17 cellular contexts compared by ENCODE assay signal in genomic region chr5:68139601-68140441, GRCh38.
DNase-seq lines count a peak whose midpoint lies in the region; ATAC-seq, FAIRE-seq and TF ChIP-seq lines count a peak whose summit lies in the region.
"Had no signal": no experiment of that assay in that cellular context is flagged by ENCODE, and none has a peak within 500 bp of the region (broad histone marks: within the 10 kb centered on the region; RNA-seq: fewer than 3 reads in every experiment).

No MANE protein-coding gene starts in this region.

- no peak overlapping the region for H3K4me3 ChIP-seq in bronchial epithelial cell (ENCODE audit: low read depth, low read length)
- H3K4me3 ChIP-seq: pancreas, Peyer's patch, sigmoid colon had no signal

- no peak overlapping the region for H3K4me3 Mint-ChIP-seq in stimulated activated effector memory CD8-positive, alpha-beta T cell treated with anti-CD3 and anti-CD28 coated beads, Interleukin-12 subunit alpha, Interleukin-12 subunit beta, amount 100 ng/mL, for 72 hours
- H3K4me3 Mint-ChIP-seq: activated CD4-positive, alpha-beta memory T cell treated with anti-CD3 and anti-CD28 coated beads for 36 hours; activated naive CD4-positive, alpha-beta T cell treated with anti-CD3 and anti-CD28 coated beads for 36 hours; effector memory CD8-positive, alpha-beta T cell; H9; stimulated activated naive B cell treated with anti-CD40 and anti-IgM and Interleukin-4, amounts not matched to agents 10 μg/mL and 1 μg/mL and 100 μg/mL, for 72 hours had no signal

- no peak for FAIRE-seq in bronchial epithelial cell (lab: Jason Lieb, UNC)
- FAIRE-seq: pancreas had no signal

- H3K27me3 ChIP-seq in bronchial epithelial cell (ENCODE audit: control insufficient read depth, insufficient read depth, low read length) = no peaks in the 10 kb centered on the region
- H3K27me3 ChIP-seq: pancreas, Peyer's patch, sigmoid colon had no signal

- H3K27ac Mint-ChIP-seq in stimulated activated effector memory CD8-positive, alpha-beta T cell treated with anti-CD3 and anti-CD28 coated beads, Interleukin-12 subunit alpha, Interleukin-12 subunit beta, amount 100 ng/mL, for 72 hours = no peak overlapping the region
- H3K27ac Mint-ChIP-seq: activated CD4-positive, alpha-beta memory T cell treated with anti-CD3 and anti-CD28 coated beads for 36 hours; activated naive CD4-positive, alpha-beta T cell treated with anti-CD3 and anti-CD28 coated beads for 36 hours; effector memory CD8-positive, alpha-beta T cell; H9; stimulated activated naive B cell treated with anti-CD40 and anti-IgM and Interleukin-4, amounts not matched to agents 10 μg/mL and 1 μg/mL and 100 μg/mL, for 72 hours had no signal

- no peaks in the 10 kb centered on the region for H3K36me3 ChIP-seq in bronchial epithelial cell (ENCODE audit: control insufficient read depth, insufficient read depth, low read length)
- H3K36me3 ChIP-seq: pancreas, Peyer's patch, sigmoid colon had no signal

- no peak for TF ChIP-seq CTCF in bronchial epithelial cell (IDR thresholded peaks at IDR 0.05; ENCODE audit: insufficient read depth, low read length, severe bottlenecking)

- intact Hi-C loops in head of caudate nucleus (cut with DNase I) = no loop called here

- DNase-seq in NCI-H2081 treated with DMSO at 0.1 percent for 48 hours (lab: John Stamatoyannopoulos, UW) (peak; percentile 28), bronchial epithelial cell (ENCODE audit: low read depth) (peak; percentile 74), AG20443 (ENCODE audit: low spot score) (no peak), head of caudate nucleus (no peak)
- DNase-seq in stimulated activated effector memory CD8-positive, alpha-beta T cell treated with anti-CD3 and anti-CD28 coated beads, Interleukin-12 subunit alpha, Interleukin-12 subunit beta, amount 100 ng/mL, for 72 hours (ENCODE audit: low spot score in 2 of 2) = no peak
- DNase-seq in activated CD4-positive, alpha-beta T cell treated with anti-CD3 and anti-CD28 coated beads, Interleukin-2, amount 50 U/mL, for 4 hours = no peak
- DNase-seq: activated CD4-positive, alpha-beta memory T cell treated with anti-CD3 and anti-CD28 coated beads for 36 hours; activated naive CD4-positive, alpha-beta T cell treated with anti-CD3 and anti-CD28 coated beads for 36 hours; effector memory CD8-positive, alpha-beta T cell; H9; MV-4-11; pancreas; Peyer's patch; sigmoid colon; stimulated activated naive B cell treated with anti-CD40 and anti-IgM and Interleukin-4, amounts not matched to agents 10 μg/mL and 1 μg/mL and 100 μg/mL, for 72 hours; T-helper 2 cell had no signal

- no peaks in the 10 kb centered on the region for H3K36me3 Mint-ChIP-seq in stimulated activated effector memory CD8-positive, alpha-beta T cell treated with anti-CD3 and anti-CD28 coated beads, Interleukin-12 subunit alpha, Interleukin-12 subunit beta, amount 100 ng/mL, for 72 hours
- H3K36me3 Mint-ChIP-seq: activated CD4-positive, alpha-beta memory T cell treated with anti-CD3 and anti-CD28 coated beads for 36 hours; stimulated activated naive B cell treated with anti-CD40 and anti-IgM and Interleukin-4, amounts not matched to agents 10 μg/mL and 1 μg/mL and 100 μg/mL, for 72 hours had no signal

- H3K4me1 Mint-ChIP-seq in stimulated activated effector memory CD8-positive, alpha-beta T cell treated with anti-CD3 and anti-CD28 coated beads, Interleukin-12 subunit alpha, Interleukin-12 subunit beta, amount 100 ng/mL, for 72 hours = peaks cover 14% of the 10 kb centered on the region

- no peaks in the 10 kb centered on the region for H3K9me3 Mint-ChIP-seq in stimulated activated effector memory CD8-positive, alpha-beta T cell treated with anti-CD3 and anti-CD28 coated beads, Interleukin-12 subunit alpha, Interleukin-12 subunit beta, amount 100 ng/mL, for 72 hours
- H3K9me3 Mint-ChIP-seq: activated naive CD4-positive, alpha-beta T cell treated with anti-CD3 and anti-CD28 coated beads for 36 hours; effector memory CD8-positive, alpha-beta T cell had no signal

- peak; percentile 27 for ATAC-seq in HG02798 (IDR thresholded peaks at IDR 0.05; ENCODE audit: poor library complexity, unreplicated experiment)
- peak; percentile 42 for ATAC-seq in stimulated activated effector memory CD8-positive, alpha-beta T cell treated with anti-CD3 and anti-CD28 coated beads, Interleukin-12 subunit alpha, Interleukin-12 subunit beta, amount 100 ng/mL, for 72 hours
- ATAC-seq: effector memory CD8-positive, alpha-beta T cell; pancreas had no signal

Comparison
In these comparisons a context has a peak if more than half of its experiments do, and no peak if none do; other contexts are left out.
1. DNase-seq: peak in NCI-H2081 treated with DMSO at 0.1 percent for 48 hours (single experiment) and bronchial epithelial cell (single experiment); none in stimulated activated effector memory CD8-positive, alpha-beta T cell treated with anti-CD3 and anti-CD28 coated beads, Interleukin-12 subunit alpha, Interleukin-12 subunit beta, amount 100 ng/mL, for 72 hours (0 of 2), AG20443 (single experiment), activated CD4-positive, alpha-beta T cell treated with anti-CD3 and anti-CD28 coated beads, Interleukin-2, amount 50 U/mL, for 4 hours (0 of 2) and head of caudate nucleus (0 of 42).